Comparison of ENCODE assay signal across 1 cellular context in genomic region chr2:119367472-119368099, GRCh38.
TF ChIP-seq lines count a peak whose summit lies in the region.

No MANE protein-coding gene starts in this region.

TF ChIP-seq in GM23338, 12 proteins besides CTCF, POLR2A, EP300 and RAD21 (continued from another document):
- TF ChIP-seq REST (IDR thresholded peaks at IDR 0.05; ENCODE audit: unreplicated experiment) = no peak
- no peak for TF ChIP-seq ZNF114 (CRISPR knock-in tag; IDR thresholded peaks at IDR 0.05)
- TF ChIP-seq EZH2 (IDR thresholded peaks at IDR 0.05; ENCODE audit: low read depth, unreplicated experiment) = no peak
